In the genomic region with DNA sequence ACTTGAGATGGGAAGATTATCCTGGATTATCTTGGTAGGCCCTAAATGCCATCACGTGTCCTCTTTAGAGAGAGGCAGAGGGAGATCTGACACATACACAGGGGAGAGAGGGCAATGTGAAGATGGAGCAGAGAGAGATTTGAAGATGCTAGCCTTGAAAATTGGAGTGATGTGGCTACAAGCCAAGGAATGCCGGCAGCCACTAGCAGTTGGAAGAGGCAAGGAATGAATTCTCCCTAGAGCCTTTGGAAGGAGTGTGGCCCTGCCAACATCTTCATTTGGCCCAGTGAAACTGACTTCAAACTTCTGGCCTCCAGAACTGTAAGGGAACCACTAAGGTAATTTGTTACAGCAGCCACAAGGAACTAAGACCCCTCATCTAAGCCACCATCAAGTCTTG, we compare ENCODE assay signal across 17 cellular contexts. TPM values are rescaled to one million over a fixed set of nuclear protein-coding genes. Genes with fewer than 3 reads are reported as not detected.
DNase-seq lines count a peak whose midpoint lies in the region; ATAC-seq and TF ChIP-seq lines count a peak whose summit lies in the region.
"Had no signal": no experiment of that assay in that cellular context is flagged by ENCODE, and none has a peak within 500 bp of the region (broad histone marks: within the 10 kb centered on the region; RNA-seq: fewer than 3 reads in every experiment).

No MANE protein-coding gene starts in this region.

- POLR2A ChIA-PET in HEK293 (lab: Yijun Ruan, JAX), result no interaction called here
- POLR2A ChIA-PET in OCI-LY7 (lab: Charles Lee), result no interaction called here
- POLR2A ChIA-PET in PC-3 (lab: Charles Lee; ENCODE audit: unreplicated experiment), result no interaction called here

- H3K4me3 ChIP-seq in HEK293 (ENCODE audit: low read depth, low read length), result no peak overlapping the region
- no peak overlapping the region for H3K4me3 ChIP-seq in OCI-LY7 (ENCODE audit: low read depth, low read length, poor library complexity, severe bottlenecking)
- H3K4me3 ChIP-seq in PC-3 (ENCODE audit: low read length), result no peak overlapping the region
- H3K4me3 ChIP-seq: BLaER1 had no signal

- intact Hi-C loops in OCI-LY7 (cut with micrococcal nuclease; ENCODE audit: unreplicated experiment), result no loop called here
- intact Hi-C loops in PC-3 (cut with micrococcal nuclease), result no loop called here

- no peak for TF ChIP-seq CTCF in HEK293 (tag by site-specific recombination; IDR thresholded peaks at IDR 0.05)
- TF ChIP-seq CTCF in OCI-LY7 (conservative IDR thresholded peaks at IDR 0.05; ENCODE audit: low read length), result no peak
- TF ChIP-seq CTCF in PC-3 (conservative IDR thresholded peaks at IDR 0.05; ENCODE audit: low read depth, low read length), result no peak

- H3K4me2 ChIP-seq in OCI-LY7 (ENCODE audit: low read length) (no peak overlapping the region), PC-3 (ENCODE audit: low read length) (no peak overlapping the region)

- CTCF ChIA-PET in HEK293 (lab: Yijun Ruan, JAX) (no interaction called here), OCI-LY7 (lab: Charles Lee; ENCODE audit: unreplicated experiment) (no interaction called here), PC-3 (lab: Charles Lee) (no interaction called here)

- H3K9ac ChIP-seq in PC-3 (ENCODE audit: low read length), result no peak overlapping the region
- H3K9ac ChIP-seq: BLaER1 had no signal

- ATAC-seq in memory B cell (ENCODE audit: low read depth) (no peak), GM19463 (IDR thresholded peaks at IDR 0.05; ENCODE audit: unreplicated experiment) (no peak), PC-3 (no peak)
- ATAC-seq: HCT116, HepG2 had no signal

- H2AFZ ChIP-seq in OCI-LY7 (ENCODE audit: low read length) (peak overlapping the region; percentile 78; the same call in 1 of the 2 replicates), PC-3 (ENCODE audit: low read length) (no peak overlapping the region)

- H3K4me1 ChIP-seq in HEK293 (ENCODE audit: control insufficient read depth, insufficient read depth, low read length) (no peaks in the 10 kb centered on the region), OCI-LY7 (ENCODE audit: insufficient read depth, low read length, poor library complexity, severe bottlenecking) (peaks cover 31% of the 10 kb centered on the region), PC-3 (ENCODE audit: insufficient read depth, low read length) (no peaks in the 10 kb centered on the region)

- H4K20me1 ChIP-seq in OCI-LY7 (ENCODE audit: insufficient read depth, low read length) (no peaks in the 10 kb centered on the region), PC-3 (ENCODE audit: low read length) (no peaks in the 10 kb centered on the region)
- H4K20me1 ChIP-seq: BLaER1 had no signal

- H3K9me2 ChIP-seq in OCI-LY7 (ENCODE audit: insufficient read depth, low read length) (no peaks in the 10 kb centered on the region), PC-3 (replicated peaks; ENCODE audit: low read length) (no peaks in the 10 kb centered on the region)

- peak overlapping the region; percentile 72 for H3K4me3 Mint-ChIP-seq in memory B cell
- H3K4me3 Mint-ChIP-seq: CD4-positive, alpha-beta memory T cell had no signal

- no peaks in the 10 kb centered on the region for H3K27me3 ChIP-seq in PC-3 (ENCODE audit: low read length)
- H3K27me3 ChIP-seq: BLaER1 had no signal

- no peak overlapping the region for H3K27ac ChIP-seq in HEK293 (ENCODE audit: extremely low read depth, low read depth, low read length)
- H3K27ac ChIP-seq in OCI-LY7 (ENCODE audit: low read depth, low read length, poor library complexity, severe bottlenecking), result no peak overlapping the region
- no peak overlapping the region for H3K27ac ChIP-seq in PC-3 (ENCODE audit: low read length)
- H3K27ac ChIP-seq: BLaER1 had no signal

- BruUV-seq in OCI-LY7 (replicated peaks; lab: Mats Ljungman, UMichigan) (no TSS peak), PC-3 (replicated peaks; lab: Mats Ljungman, UMichigan) (no TSS peak)

- H3K27ac Mint-ChIP-seq in memory B cell, result no peak overlapping the region
- H3K27ac Mint-ChIP-seq: CD4-positive, alpha-beta memory T cell had no signal

- peaks cover 2% of the 10 kb centered on the region for H3K36me3 Mint-ChIP-seq in memory B cell
- H3K36me3 Mint-ChIP-seq: CD4-positive, alpha-beta memory T cell had no signal

- H3K4me1 Mint-ChIP-seq in memory B cell, result peaks cover 26% of the 10 kb centered on the region

- H3K36me3 ChIP-seq in HEK293 (ENCODE audit: control insufficient read depth in 2 of 2, insufficient read depth in 1 of 2, low read length in 2 of 2), result no peaks in the 10 kb centered on the region
- H3K36me3 ChIP-seq in OCI-LY7 (ENCODE audit: insufficient read depth, low read length), result no peaks in the 10 kb centered on the region; the same call in 1 of the 2 replicates
- no peaks in the 10 kb centered on the region for H3K36me3 ChIP-seq in PC-3 (ENCODE audit: low read depth, low read length)
- H3K36me3 ChIP-seq: BLaER1 had no signal

- peaks cover 3% of the 10 kb centered on the region for H3K9me3 Mint-ChIP-seq in memory B cell

- no peaks in the 10 kb centered on the region for H3K9me3 ChIP-seq in HEK293 (ENCODE audit: control insufficient read depth, insufficient read depth, low read depth, low read length)
- peaks cover 8% of the 10 kb centered on the region; the same call in 1 of the 2 replicates for H3K9me3 ChIP-seq in OCI-LY7 (ENCODE audit: low read length)
- H3K9me3 ChIP-seq in PC-3 (ENCODE audit: low read length), result no peaks in the 10 kb centered on the region

- H3K79me2 ChIP-seq in OCI-LY7 (ENCODE audit: insufficient read depth, low read depth, low read length) (no peaks in the 10 kb centered on the region), PC-3 (ENCODE audit: low read length) (no peaks in the 10 kb centered on the region)

- H3K27me3 Mint-ChIP-seq in memory B cell, result no peaks in the 10 kb centered on the region

- DNase-seq in OCI-LY7 (ENCODE audit: low spot score), result no peak
- DNase-seq in memory B cell (ENCODE audit: low spot score in 2 of 2), result no peak
- DNase-seq in effector CD8-positive, alpha-beta T cell (lab: John Stamatoyannopoulos, UW), result no peak
- no peak for DNase-seq in PC-3
- no peak for DNase-seq in NCI-H2107 treated with DMSO at 0.1 percent for 48 hours (lab: John Stamatoyannopoulos, UW; ENCODE audit: unreplicated experiment)
- DNase-seq: AML-193; CD4-positive, alpha-beta memory T cell; DMS153; DMS79; GDM1; GOT3; H7 had no signal

- H3F3A ChIP-seq in PC-3 (ENCODE audit: low read length, unreplicated experiment), result no peaks in the 10 kb centered on the region

TF ChIP-seq in HEK293, 187 proteins besides CTCF, POLR2A, EP300 and RAD21:
- TF ChIP-seq, protein P1, sequence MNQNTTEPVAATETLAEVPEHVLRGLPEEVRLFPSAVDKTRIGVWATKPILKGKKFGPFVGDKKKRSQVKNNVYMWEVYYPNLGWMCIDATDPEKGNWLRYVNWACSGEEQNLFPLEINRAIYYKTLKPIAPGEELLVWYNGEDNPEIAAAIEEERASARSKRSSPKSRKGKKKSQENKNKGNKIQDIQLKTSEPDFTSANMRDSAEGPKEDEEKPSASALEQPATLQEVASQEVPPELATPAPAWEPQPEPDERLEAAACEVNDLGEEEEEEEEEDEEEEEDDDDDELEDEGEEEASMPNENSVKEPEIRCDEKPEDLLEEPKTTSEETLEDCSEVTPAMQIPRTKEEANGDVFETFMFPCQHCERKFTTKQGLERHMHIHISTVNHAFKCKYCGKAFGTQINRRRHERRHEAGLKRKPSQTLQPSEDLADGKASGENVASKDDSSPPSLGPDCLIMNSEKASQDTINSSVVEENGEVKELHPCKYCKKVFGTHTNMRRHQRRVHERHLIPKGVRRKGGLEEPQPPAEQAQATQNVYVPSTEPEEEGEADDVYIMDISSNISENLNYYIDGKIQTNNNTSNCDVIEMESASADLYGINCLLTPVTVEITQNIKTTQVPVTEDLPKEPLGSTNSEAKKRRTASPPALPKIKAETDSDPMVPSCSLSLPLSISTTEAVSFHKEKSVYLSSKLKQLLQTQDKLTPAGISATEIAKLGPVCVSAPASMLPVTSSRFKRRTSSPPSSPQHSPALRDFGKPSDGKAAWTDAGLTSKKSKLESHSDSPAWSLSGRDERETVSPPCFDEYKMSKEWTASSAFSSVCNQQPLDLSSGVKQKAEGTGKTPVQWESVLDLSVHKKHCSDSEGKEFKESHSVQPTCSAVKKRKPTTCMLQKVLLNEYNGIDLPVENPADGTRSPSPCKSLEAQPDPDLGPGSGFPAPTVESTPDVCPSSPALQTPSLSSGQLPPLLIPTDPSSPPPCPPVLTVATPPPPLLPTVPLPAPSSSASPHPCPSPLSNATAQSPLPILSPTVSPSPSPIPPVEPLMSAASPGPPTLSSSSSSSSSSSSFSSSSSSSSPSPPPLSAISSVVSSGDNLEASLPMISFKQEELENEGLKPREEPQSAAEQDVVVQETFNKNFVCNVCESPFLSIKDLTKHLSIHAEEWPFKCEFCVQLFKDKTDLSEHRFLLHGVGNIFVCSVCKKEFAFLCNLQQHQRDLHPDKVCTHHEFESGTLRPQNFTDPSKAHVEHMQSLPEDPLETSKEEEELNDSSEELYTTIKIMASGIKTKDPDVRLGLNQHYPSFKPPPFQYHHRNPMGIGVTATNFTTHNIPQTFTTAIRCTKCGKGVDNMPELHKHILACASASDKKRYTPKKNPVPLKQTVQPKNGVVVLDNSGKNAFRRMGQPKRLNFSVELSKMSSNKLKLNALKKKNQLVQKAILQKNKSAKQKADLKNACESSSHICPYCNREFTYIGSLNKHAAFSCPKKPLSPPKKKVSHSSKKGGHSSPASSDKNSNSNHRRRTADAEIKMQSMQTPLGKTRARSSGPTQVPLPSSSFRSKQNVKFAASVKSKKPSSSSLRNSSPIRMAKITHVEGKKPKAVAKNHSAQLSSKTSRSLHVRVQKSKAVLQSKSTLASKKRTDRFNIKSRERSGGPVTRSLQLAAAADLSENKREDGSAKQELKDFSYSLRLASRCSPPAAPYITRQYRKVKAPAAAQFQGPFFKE (tag by site-specific recombination; IDR thresholded peaks at IDR 0.05; ENCODE audit: borderline replicate concordance), result no peak
- TF ChIP-seq ZNF121 (tag by site-specific recombination; IDR thresholded peaks at IDR 0.05) (no peak), ZBTB1 (tag by site-specific recombination; IDR thresholded peaks at IDR 0.05) (no peak), SETDB1 (IDR thresholded peaks at IDR 0.05; ENCODE audit: insufficient read length, low read length) (peak; percentile 47), ZNF366 (tag by site-specific recombination; conservative IDR thresholded peaks at IDR 0.05) (no peak)

RNA-seq across cellular contexts. Expression of a gene that starts 8.9 kb away (rescaled TPM):
- total RNA-seq in OCI-LY7 (2014; rRNA removed; shearing (Covaris generic)), result 40.2 and 43.9 TPM in 2 replicates
- total RNA-seq in OCI-LY7 (2022) (73.3 and 80.8 TPM in 2 replicates), PC-3 (2014; rRNA removed) (40.8 and 42.5 TPM in 2 replicates)
